8 cellular contexts compared by ENCODE assay signal in genomic region chrX:154020500-154021115, GRCh38. TPM values are rescaled to one million over a fixed set of nuclear protein-coding genes. Genes with fewer than 3 reads are reported as not detected.
DNase-seq lines count a peak whose midpoint lies in the region; ATAC-seq and TF ChIP-seq lines count a peak whose summit lies in the region.

No MANE protein-coding gene starts in this region.

- CTCF ChIA-PET in SK-N-SH (lab: Yijun Ruan, JAX) = interaction anchor here (1.1 to 1.3 kb wide), 3 partner anchors 8 to 31 kb away, joined by 3 to 4 read pairs (median 3); no protein-coding TSS in a partner anchor

- peak overlapping the region; percentile 66; the same call in 1 of the 2 replicates for H3K9ac ChIP-seq in SK-N-SH

- peak overlapping the region; percentile 75 for H3K4me2 ChIP-seq in SK-N-SH

- peaks cover 0 to 17% of the 10 kb centered on the region in 2 experiments for H3K36me3 ChIP-seq in SK-N-SH (replicated peaks in 1 of 2; ENCODE audit: control insufficient read depth in 1 of 2, insufficient read depth in 2 of 2, low read length in 1 of 2)
- peaks cover 0 to 11% of the 10 kb centered on the region in 2 donors for H3K36me3 ChIP-seq in esophagus (ENCODE audit: control insufficient read depth in 2 of 2, insufficient read depth in 2 of 2, low read length in 1 of 2)
- H3K36me3 ChIP-seq in psoas muscle (ENCODE audit: insufficient read depth in 1 of 2, low read depth in 1 of 2) = peaks cover 0 to 21% of the 10 kb centered on the region in 2 donors

- H3K27ac ChIP-seq in SK-N-SH (ENCODE audit: low read depth in 2 of 2, low read length in 1 of 2) = peak overlapping the region; percentile 75 to 79
- peak overlapping the region; percentile 77 to 91 for H3K27ac ChIP-seq in esophagus (ENCODE audit: low read depth in 2 of 2, low read length in 1 of 2)
- peak overlapping the region; percentile 87 for H3K27ac ChIP-seq in psoas muscle

- TF ChIP-seq RAD21 in SK-N-SH (IDR thresholded peaks at IDR 0.05; ENCODE audit: low read length) = no peak

- H3K79me2 ChIP-seq in SK-N-SH (ENCODE audit: insufficient read depth) = peaks cover 26% of the 10 kb centered on the region

- H3K9me3 ChIP-seq in SK-N-SH (no peaks in the 10 kb centered on the region), esophagus (ENCODE audit: control insufficient read depth in 2 of 2, insufficient read depth in 1 of 2, low read depth in 1 of 2, low read length in 1 of 2) (no peaks in the 10 kb centered on the region), psoas muscle (no peaks in the 10 kb centered on the region)

- H3F3A ChIP-seq in SK-N-SH (replicated peaks; ENCODE audit: insufficient read depth) = peaks cover 7% of the 10 kb centered on the region

- no peaks in the 10 kb centered on the region for H4K20me1 ChIP-seq in SK-N-SH (ENCODE audit: insufficient read depth)

- intact Hi-C loops in psoas muscle (cut with DNase I) = no loop called here

- H3K9me2 ChIP-seq in SK-N-SH = no peaks in the 10 kb centered on the region

- POLR2A ChIA-PET in SK-N-SH (lab: Yijun Ruan, JAX) = interaction anchor here (1.5 kb wide), 1 partner anchor 48 kb away, joined by 4 read pairs; the partner anchor contains the start of gene TMEM187

- DNase-seq in SK-N-SH (no peak), psoas muscle (no peak), dermis blood vessel endothelial cell (no peak), SIG-M5 (lab: John Stamatoyannopoulos, UW) (no peak)

- H3K4me1 ChIP-seq in SK-N-SH (ENCODE audit: control insufficient read depth in 1 of 2, insufficient read depth in 2 of 2, low read depth in 1 of 2, low read length in 1 of 2) = peaks cover 0 to 23% of the 10 kb centered on the region in 2 experiments; a peak in 1 of 4 replicates
- H3K4me1 ChIP-seq in esophagus (ENCODE audit: control insufficient read depth in 2 of 2, insufficient read depth in 2 of 2, low read length in 1 of 2) = peaks cover 0 to 13% of the 10 kb centered on the region in 2 donors
- peaks cover 3% of the 10 kb centered on the region for H3K4me1 ChIP-seq in psoas muscle

- H3K27me3 ChIP-seq in SK-N-SH (ENCODE audit: insufficient read depth) (peaks cover 23% of the 10 kb centered on the region; the same call in 1 of the 2 replicates), esophagus (ENCODE audit: control insufficient read depth in 1 of 2, insufficient read depth in 2 of 2, low read length in 2 of 2) (no peaks in the 10 kb centered on the region), psoas muscle (ENCODE audit: insufficient read depth in 3 of 3, low read length in 2 of 3) (peaks cover 0 to 17% (median 0%) of the 10 kb centered on the region in 3 donors)

- ATAC-seq in GM19395 (IDR thresholded peaks at IDR 0.05; ENCODE audit: unreplicated experiment) (peak; percentile 9), psoas muscle (no peak), GM18519 (IDR thresholded peaks at IDR 0.05; ENCODE audit: low FRiP score, unreplicated experiment) (no peak), HG02840 (IDR thresholded peaks at IDR 0.05; ENCODE audit: low FRiP score, unreplicated experiment) (no peak)

- WGBS in SK-N-SH (ENCODE audit: low lambda C conversion rate) = 38% methylated on average over 11 of the region's 12 CpGs
- WGBS in esophagus, 2 donors = 41 to 64% methylated on average over 12 of the region's 12 CpGs
- 46 to 65% (median 49%) methylated on average over 9 to 12 of the region's 12 CpGs for WGBS in psoas muscle, 3 donors

- H3K4me3 ChIP-seq in SK-N-SH (ENCODE audit: low read depth in 2 of 2, low read length in 1 of 2) = peak overlapping the region; percentile 52 to 54
- H3K4me3 ChIP-seq in esophagus (ENCODE audit: low read depth in 1 of 2, low read length in 2 of 2) = peak overlapping the region; percentile 53 to 64
- H3K4me3 ChIP-seq in psoas muscle = peak overlapping the region; percentile 69

- TF ChIP-seq CTCF in SK-N-SH (IDR thresholded peaks at IDR 0.05) (no peak), psoas muscle (IDR thresholded peaks at IDR 0.05) (no peak)

- H2AFZ ChIP-seq in SK-N-SH (ENCODE audit: low read depth) = no peak overlapping the region

- TF ChIP-seq EP300 in SK-N-SH (IDR thresholded peaks at IDR 0.05; ENCODE audit: borderline replicate concordance in 1 of 2, low read depth in 1 of 2, low read length in 1 of 2) = no peak

TF ChIP-seq in SK-N-SH, 30 proteins besides CTCF, POLR2A, EP300 and RAD21:
- peak; percentile 8; the same call in 1 of the 2 replicates for TF ChIP-seq SIN3A (IDR thresholded peaks at IDR 0.05; ENCODE audit: borderline replicate concordance, low read depth, low read length)
- no peak for TF ChIP-seq RXRA (IDR thresholded peaks at IDR 0.05; ENCODE audit: borderline replicate concordance, low read depth)

RNA-seq across cellular contexts. Expression of gene IRAK1, which starts 0.9 kb away (rescaled TPM):
- polyA plus RNA-seq in SK-N-SH (2012; rRNA removed) = 66.1 and 68.5 TPM in 2 replicates
- polyA plus RNA-seq in SK-N-SH (2012; cell fraction: cytosol; rRNA removed) = 41.1 and 61.6 TPM in 2 replicates
- 108 and 160 TPM in 2 replicates for polyA plus RNA-seq in SK-N-SH (2012; cell fraction: nucleus; rRNA removed)
- polyA plus RNA-seq in esophagus = 10 to 100 TPM; 58.8 to 61.8 TPM
- total RNA-seq in psoas muscle = 100 to 1,000 TPM in 2 of 4 donors, 10 to 100 TPM in 2; 56.1 to 158 (median 101) TPM
- 100 to 1,000 TPM; 127 to 368 (median 202) TPM for polyA plus RNA-seq in psoas muscle
- 53.8 and 81.9 TPM in 2 replicates for total RNA-seq in dermis blood vessel endothelial cell

RNA-seq across cellular contexts. Expression of gene TMEM187, which starts 48.1 kb away (rescaled TPM):
- polyA plus RNA-seq in SK-N-SH (2012; rRNA removed) = 9.4 and 10.9 TPM in 2 replicates
- polyA plus RNA-seq in SK-N-SH (2012; cell fraction: cytosol; rRNA removed) = 4.6 and 6.8 TPM in 2 replicates
- 7.8 and 9.4 TPM in 2 replicates for polyA plus RNA-seq in SK-N-SH (2012; cell fraction: nucleus; rRNA removed)
- polyA plus RNA-seq in esophagus = 1 to 10 TPM; 2.5 to 3.3 TPM
- 1 to 10 TPM; 3.2 to 7.8 (median 6.8) TPM for total RNA-seq in psoas muscle
- polyA plus RNA-seq in psoas muscle = 1 to 10 TPM; 2.2 to 6.7 (median 5.2) TPM
- total RNA-seq in dermis blood vessel endothelial cell = 6.0 and 6.5 TPM in 2 replicates

RNA-seq across cellular contexts. Expression of gene HCFC1, which starts 49.0 kb away (rescaled TPM):
- 4.7 and 9.5 TPM in 2 replicates for polyA plus RNA-seq in SK-N-SH (2012; rRNA removed)
- polyA plus RNA-seq in SK-N-SH (2012; cell fraction: cytosol; rRNA removed) = 5.9 and 8.1 TPM in 2 replicates
- 27.0 and 39.1 TPM in 2 replicates for polyA plus RNA-seq in SK-N-SH (2012; cell fraction: nucleus; rRNA removed)
- 10 to 100 TPM; 13.0 to 15.9 TPM for polyA plus RNA-seq in esophagus
- total RNA-seq in psoas muscle = 10 to 100 TPM; 29.8 to 50.1 (median 40.0) TPM
- 10 to 100 TPM; 15.1 to 46.5 (median 25.8) TPM for polyA plus RNA-seq in psoas muscle
- 15.3 and 48.9 TPM in 2 replicates for total RNA-seq in dermis blood vessel endothelial cell
